ENCODE assay signal across 19 cellular contexts in the genomic region with DNA sequence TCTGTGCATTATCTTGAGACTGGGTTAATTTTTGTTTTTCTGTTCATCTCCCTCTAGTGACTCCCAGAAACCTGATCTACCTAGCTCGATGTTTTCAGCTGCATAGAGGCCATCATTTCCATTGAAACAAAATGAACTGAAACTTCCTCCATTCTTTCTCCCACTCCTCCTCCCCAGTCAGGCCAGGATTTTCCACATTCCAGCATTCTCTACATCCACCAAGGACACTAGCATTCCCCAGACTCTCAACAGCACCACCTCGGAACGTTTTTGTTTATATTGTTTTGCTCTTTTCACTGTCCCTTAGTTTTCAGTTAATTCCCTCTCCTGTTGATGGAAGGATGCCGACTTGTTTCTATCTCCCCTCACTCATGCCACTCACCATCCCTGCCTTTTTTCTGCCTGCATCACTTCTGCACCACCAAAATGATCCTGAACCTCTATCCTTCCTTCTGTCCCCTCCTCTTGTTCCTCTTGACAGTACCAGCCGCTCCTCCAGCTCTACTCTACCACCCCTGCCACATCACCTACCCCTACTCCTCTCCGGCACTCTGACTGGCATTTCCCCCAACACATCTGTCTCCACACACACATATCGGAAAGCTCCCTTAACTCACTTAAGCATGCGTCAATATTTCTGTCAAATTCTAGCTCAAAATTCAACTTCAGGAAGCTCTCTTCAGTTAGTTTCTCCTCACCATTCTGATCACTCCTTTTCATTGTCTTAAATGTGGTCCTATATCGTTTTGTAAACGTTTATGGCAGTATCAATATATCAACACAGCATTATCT. TPM values are rescaled to one million over a fixed set of nuclear protein-coding genes. Genes with fewer than 3 reads are reported as not detected.
DNase-seq lines count a peak whose midpoint lies in the region; ATAC-seq and TF ChIP-seq lines count a peak whose summit lies in the region.
"Had no signal": no experiment of that assay in that cellular context is flagged by ENCODE, and none has a peak within 500 bp of the region (broad histone marks: within the 10 kb centered on the region; RNA-seq: fewer than 3 reads in every experiment).

No MANE protein-coding gene starts in this region.

- no peak for TF ChIP-seq CTCF in MCF 10A (IDR thresholded peaks at IDR 0.05; ENCODE audit: unreplicated experiment)
- no peak for TF ChIP-seq CTCF in breast epithelium (IDR thresholded peaks at IDR 0.05)

- no peak overlapping the region for H3K27ac Mint-ChIP-seq in MCF 10A (ENCODE audit: low read depth, unreplicated experiment)
- H3K27ac Mint-ChIP-seq in T-helper 17 cell = no peak overlapping the region
- H3K27ac Mint-ChIP-seq in stimulated activated effector memory CD8-positive, alpha-beta T cell treated with anti-CD3 and anti-CD28 coated beads, Interleukin-12 subunit alpha, Interleukin-12 subunit beta, amount 100 ng/mL, for 72 hours = no peak overlapping the region

- DNase-seq in MCF 10A (ENCODE audit: unreplicated experiment) = no peak
- DNase-seq in breast epithelium (ENCODE audit: low spot score in 2 of 2) = no peak
- DNase-seq in T-helper 17 cell = no peak
- DNase-seq in stimulated activated effector memory CD8-positive, alpha-beta T cell treated with anti-CD3 and anti-CD28 coated beads, Interleukin-12 subunit alpha, Interleukin-12 subunit beta, amount 100 ng/mL, for 72 hours (ENCODE audit: low spot score in 2 of 2) = no peak
- no peak for DNase-seq in UCSD-AML1 (lab: John Stamatoyannopoulos, UW; ENCODE audit: unreplicated experiment)
- DNase-seq: ACHN; activated CD4-positive, alpha-beta T cell treated with anti-CD3 and anti-CD28 coated beads for 4 hours; activated naive CD4-positive, alpha-beta T cell treated with anti-CD3 and anti-CD28 coated beads, Interleukin-2, amount 50 U/mL, for 16 hours; brain microvascular endothelial cell; left ventricle myocardium superior; NCI-H345; retina; stimulated activated CD4-positive, alpha-beta T cell treated with anti-CD3 and anti-CD28 coated beads, Interleukin-15, amount 100 ng/mL, for 24 hours had no signal

- H3K9me3 ChIP-seq in breast epithelium (no peaks in the 10 kb centered on the region), T-helper 17 cell (ENCODE audit: control insufficient read depth, low read length, poor library complexity, severe bottlenecking) (no peaks in the 10 kb centered on the region), iPS-15b (ENCODE audit: control insufficient read depth, insufficient read depth, low read length) (no peaks in the 10 kb centered on the region)
- H3K9me3 ChIP-seq: HAP-1 had no signal

- H3K4me1 ChIP-seq in breast epithelium (peaks cover 0 to 8% of the 10 kb centered on the region in 2 donors), iPS-15b (ENCODE audit: control insufficient read depth, insufficient read depth, low read length) (peaks cover 10% of the 10 kb centered on the region)

- H3K27me3 Mint-ChIP-seq in MCF 10A (ENCODE audit: insufficient read depth, unreplicated experiment) (no peaks in the 10 kb centered on the region), T-helper 17 cell (peaks cover 53% of the 10 kb centered on the region)

- H3K27me3 ChIP-seq in breast epithelium = peaks cover 0 to 37% of the 10 kb centered on the region in 2 donors
- peaks cover 53% of the 10 kb centered on the region for H3K27me3 ChIP-seq in iPS-15b (ENCODE audit: control insufficient read depth, insufficient read depth, low read length)
- H3K27me3 ChIP-seq: brain microvascular endothelial cell had no signal

- TF ChIP-seq POLR2A in breast epithelium (IDR thresholded peaks at IDR 0.05) (no peak), GM18505 (IDR thresholded peaks at IDR 0.05; ENCODE audit: borderline replicate concordance, extremely low read depth, insufficient read depth, insufficient read length) (no peak)

- H3K4me3 Mint-ChIP-seq in MCF 10A (ENCODE audit: unreplicated experiment) (peak overlapping the region; percentile 7), T-helper 17 cell (peak overlapping the region; percentile 5)
- H3K4me3 Mint-ChIP-seq in stimulated activated effector memory CD8-positive, alpha-beta T cell treated with anti-CD3 and anti-CD28 coated beads, Interleukin-12 subunit alpha, Interleukin-12 subunit beta, amount 100 ng/mL, for 72 hours = peak overlapping the region; percentile 4

- ATAC-seq in T-helper 17 cell = no peak
- ATAC-seq in stimulated activated effector memory CD8-positive, alpha-beta T cell treated with anti-CD3 and anti-CD28 coated beads, Interleukin-12 subunit alpha, Interleukin-12 subunit beta, amount 100 ng/mL, for 72 hours = no peak
- no peak for ATAC-seq in GM21528 (IDR thresholded peaks at IDR 0.05; ENCODE audit: low FRiP score, unreplicated experiment)
- no peak for ATAC-seq in GM18505 (IDR thresholded peaks at IDR 0.05; ENCODE audit: unreplicated experiment)
- ATAC-seq: left ventricle myocardium superior had no signal

- H3K36me3 ChIP-seq in breast epithelium (no peaks in the 10 kb centered on the region), iPS-15b (ENCODE audit: control insufficient read depth, insufficient read depth, low read length) (no peaks in the 10 kb centered on the region)
- H3K36me3 ChIP-seq: brain microvascular endothelial cell, HAP-1 had no signal

- H3K36me3 Mint-ChIP-seq in MCF 10A (ENCODE audit: insufficient read depth, unreplicated experiment) (peaks cover 31% of the 10 kb centered on the region), T-helper 17 cell (ENCODE audit: low read depth) (peaks cover 2% of the 10 kb centered on the region)
- peaks cover 53% of the 10 kb centered on the region for H3K36me3 Mint-ChIP-seq in stimulated activated effector memory CD8-positive, alpha-beta T cell treated with anti-CD3 and anti-CD28 coated beads, Interleukin-12 subunit alpha, Interleukin-12 subunit beta, amount 100 ng/mL, for 72 hours

- CTCF ChIA-PET in MCF 10A (lab: Yijun Ruan, JAX) = interaction anchor here (0.6 to 2.8 kb wide), 5 partner anchors 15 to 84 kb away, joined by 3 to 12 read pairs (median 3); no protein-coding TSS in a partner anchor

- H3K4me1 Mint-ChIP-seq in MCF 10A (ENCODE audit: insufficient read depth, unreplicated experiment) = peaks cover 51% of the 10 kb centered on the region
- peaks cover 52% of the 10 kb centered on the region for H3K4me1 Mint-ChIP-seq in T-helper 17 cell
- peaks cover 87% of the 10 kb centered on the region for H3K4me1 Mint-ChIP-seq in stimulated activated effector memory CD8-positive, alpha-beta T cell treated with anti-CD3 and anti-CD28 coated beads, Interleukin-12 subunit alpha, Interleukin-12 subunit beta, amount 100 ng/mL, for 72 hours

- intact Hi-C loops in MCF 10A (cut with micrococcal nuclease) (no loop called here), breast epithelium (cut with DNase I; ENCODE audit: low total_unique reads) (no loop called here)

- no peaks in the 10 kb centered on the region for H3K9me3 Mint-ChIP-seq in MCF 10A (ENCODE audit: unreplicated experiment)
- H3K9me3 Mint-ChIP-seq in stimulated activated effector memory CD8-positive, alpha-beta T cell treated with anti-CD3 and anti-CD28 coated beads, Interleukin-12 subunit alpha, Interleukin-12 subunit beta, amount 100 ng/mL, for 72 hours = no peaks in the 10 kb centered on the region

- H3K9ac ChIP-seq in iPS-15b (ENCODE audit: low read depth, low read length) = no peak overlapping the region

- POLR2A ChIA-PET in MCF 10A (lab: Yijun Ruan, JAX) = interaction anchor here (0.8 to 6.8 kb wide), 4 partner anchors 9 to 131 kb away, joined by 3 to 123 read pairs (median 7); a partner anchor contains a TSS

- no TSS peak for BruUV-seq in MCF 10A (replicated peaks; lab: Mats Ljungman, UMichigan)

- H3K4me3 ChIP-seq in breast epithelium (no peak overlapping the region), iPS-15b (ENCODE audit: low read depth, low read length) (peak overlapping the region; percentile 20)
- H3K4me3 ChIP-seq: HAP-1 had no signal

- no peak overlapping the region for H3K27ac ChIP-seq in breast epithelium
- H3K27ac ChIP-seq: brain microvascular endothelial cell had no signal

RNA-seq across cellular contexts. Expression of a gene that starts 13.2 kb away (rescaled TPM):
- not detected in 2 replicates for total RNA-seq in MCF 10A (2022)
- total RNA-seq in breast epithelium = not detected
- not detected for total RNA-seq in T-helper 17 cell
- total RNA-seq: dermis microvascular lymphatic vessel endothelial cell, fibroblast of lung, left ventricle myocardium superior had no signal

RNA-seq across cellular contexts. Expression of a gene that starts 37.1 kb away (rescaled TPM):
- total RNA-seq in MCF 10A (2022) (not detected in 2 replicates), breast epithelium (not detected), T-helper 17 cell (not detected)
- total RNA-seq: dermis microvascular lymphatic vessel endothelial cell, fibroblast of lung, left ventricle myocardium superior had no signal

RNA-seq across cellular contexts. Expression of a gene that starts 40.5 kb away (rescaled TPM):
- not detected in 2 replicates for total RNA-seq in MCF 10A (2022)
- total RNA-seq in breast epithelium = not detected
- not detected for total RNA-seq in T-helper 17 cell
- total RNA-seq: dermis microvascular lymphatic vessel endothelial cell, fibroblast of lung, left ventricle myocardium superior had no signal

RNA-seq across cellular contexts. Expression of a gene that starts 56.1 kb away (rescaled TPM):
- total RNA-seq in MCF 10A (2022) = 1.2 and 2.4 TPM in 2 replicates
- total RNA-seq in breast epithelium = 100 to 1,000 TPM; 165 to 367 (median 177) TPM
- total RNA-seq in T-helper 17 cell = under 1 TPM in 1 of 2 donors, not detected in 1; 0.63 TPM
